In genomic region chr7:128031901-128032604, GRCh38 we compare ENCODE assay signal across 2 cellular contexts.
A peak's percentile ranks its signal among the peaks of the same experiment; 100 is the strongest.
TF ChIP-seq lines count a peak whose summit lies in the region.

No MANE protein-coding gene starts in this region.

TF ChIP-seq in GM23338, 12 proteins besides CTCF, POLR2A, EP300 and RAD21:
- TF ChIP-seq NANOG (IDR thresholded peaks at IDR 0.05; ENCODE audit: borderline replicate concordance) = no peak
- TF ChIP-seq ZNF114 (CRISPR knock-in tag; IDR thresholded peaks at IDR 0.05) = no peak
- TF ChIP-seq, protein P1, sequence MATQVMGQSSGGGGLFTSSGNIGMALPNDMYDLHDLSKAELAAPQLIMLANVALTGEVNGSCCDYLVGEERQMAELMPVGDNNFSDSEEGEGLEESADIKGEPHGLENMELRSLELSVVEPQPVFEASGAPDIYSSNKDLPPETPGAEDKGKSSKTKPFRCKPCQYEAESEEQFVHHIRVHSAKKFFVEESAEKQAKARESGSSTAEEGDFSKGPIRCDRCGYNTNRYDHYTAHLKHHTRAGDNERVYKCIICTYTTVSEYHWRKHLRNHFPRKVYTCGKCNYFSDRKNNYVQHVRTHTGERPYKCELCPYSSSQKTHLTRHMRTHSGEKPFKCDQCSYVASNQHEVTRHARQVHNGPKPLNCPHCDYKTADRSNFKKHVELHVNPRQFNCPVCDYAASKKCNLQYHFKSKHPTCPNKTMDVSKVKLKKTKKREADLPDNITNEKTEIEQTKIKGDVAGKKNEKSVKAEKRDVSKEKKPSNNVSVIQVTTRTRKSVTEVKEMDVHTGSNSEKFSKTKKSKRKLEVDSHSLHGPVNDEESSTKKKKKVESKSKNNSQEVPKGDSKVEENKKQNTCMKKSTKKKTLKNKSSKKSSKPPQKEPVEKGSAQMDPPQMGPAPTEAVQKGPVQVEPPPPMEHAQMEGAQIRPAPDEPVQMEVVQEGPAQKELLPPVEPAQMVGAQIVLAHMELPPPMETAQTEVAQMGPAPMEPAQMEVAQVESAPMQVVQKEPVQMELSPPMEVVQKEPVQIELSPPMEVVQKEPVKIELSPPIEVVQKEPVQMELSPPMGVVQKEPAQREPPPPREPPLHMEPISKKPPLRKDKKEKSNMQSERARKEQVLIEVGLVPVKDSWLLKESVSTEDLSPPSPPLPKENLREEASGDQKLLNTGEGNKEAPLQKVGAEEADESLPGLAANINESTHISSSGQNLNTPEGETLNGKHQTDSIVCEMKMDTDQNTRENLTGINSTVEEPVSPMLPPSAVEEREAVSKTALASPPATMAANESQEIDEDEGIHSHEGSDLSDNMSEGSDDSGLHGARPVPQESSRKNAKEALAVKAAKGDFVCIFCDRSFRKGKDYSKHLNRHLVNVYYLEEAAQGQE (IDR thresholded peaks at IDR 0.05; ENCODE audit: unreplicated experiment) = no peak

TF ChIP-seq in H1, 55 proteins besides CTCF, POLR2A, EP300 and RAD21:
- TF ChIP-seq PHF8 (conservative IDR thresholded peaks at IDR 0.05; ENCODE audit: low read depth, low read length) (0 out of 2 replicates have a peak, but pooled peaks have one; percentile 3), KDM4A (IDR thresholded peaks at IDR 0.05; ENCODE audit: low read depth, low read length, severe bottlenecking) (peak; percentile 12), TAF1 (IDR thresholded peaks at IDR 0.05; ENCODE audit: low read depth, low read length) (0 out of 2 replicates have a peak, but pooled peaks have one; percentile 44), SUZ12 (IDR thresholded peaks at IDR 0.05; ENCODE audit: low read length) (no peak), RXRA (IDR thresholded peaks at IDR 0.05; ENCODE audit: insufficient read depth, low read depth, low read length) (no peak), POLR2AphosphoS5 (IDR thresholded peaks at IDR 0.05; ENCODE audit: low read depth, low read length) (peak; percentile 58; the same call in 1 of the 2 replicates)
- TF ChIP-seq, protein P2, sequence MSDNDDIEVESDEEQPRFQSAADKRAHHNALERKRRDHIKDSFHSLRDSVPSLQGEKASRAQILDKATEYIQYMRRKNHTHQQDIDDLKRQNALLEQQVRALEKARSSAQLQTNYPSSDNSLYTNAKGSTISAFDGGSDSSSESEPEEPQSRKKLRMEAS (IDR thresholded peaks at IDR 0.05) = peak; percentile 13; the same call in 1 of the 2 replicates
